Comparison of ENCODE assay signal across 9 cellular contexts in the genomic region with DNA sequence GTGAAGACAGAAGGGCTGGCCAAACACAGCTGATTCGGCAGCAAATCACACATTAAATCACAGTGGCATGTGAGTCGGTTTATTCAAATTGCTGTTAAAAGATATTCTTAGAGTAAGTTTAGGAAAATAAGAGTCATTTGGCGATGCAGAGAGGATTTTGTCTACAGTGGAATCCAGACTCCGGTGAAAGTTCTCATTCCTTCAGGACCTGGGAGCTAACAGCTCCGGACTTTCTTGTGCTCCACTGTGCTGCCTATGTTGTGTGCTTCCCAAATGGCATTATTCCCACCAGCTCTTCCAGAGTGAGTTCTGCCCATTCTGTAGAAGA. TPM values are rescaled to one million over a fixed set of nuclear protein-coding genes. Genes with fewer than 3 reads are reported as not detected.
DNase-seq lines count a peak whose midpoint lies in the region; ATAC-seq and TF ChIP-seq lines count a peak whose summit lies in the region.
"Had no signal": no experiment of that assay in that cellular context is flagged by ENCODE, and none has a peak within 500 bp of the region (broad histone marks: within the 10 kb centered on the region; RNA-seq: fewer than 3 reads in every experiment).

No MANE protein-coding gene starts in this region.

- no peaks in the 10 kb centered on the region for H3K9me3 ChIP-seq in MM.1S (replicated peaks; ENCODE audit: insufficient read depth, low read length)

- no peaks in the 10 kb centered on the region for H3K27me3 ChIP-seq in MM.1S (replicated peaks; ENCODE audit: insufficient read depth, low read length)

- DNase-seq in AG10803 (ENCODE audit: low read depth) = peak; percentile 58
- DNase-seq in MM.1S = no peak
- no peak for DNase-seq in neural crest cell (ENCODE audit: low read depth, low spot score)
- DNase-seq in KBM-7 = no peak
- DNase-seq in cerebellum (ENCODE audit: low spot score) = no peak
- DNase-seq: DND-41 had no signal

- in situ Hi-C loops in KBM-7 (cut with MboI; ENCODE audit: low pct_unique_long_range_greater_than_20kb, low sequenced_read_pairs) = no loop called here

- no peaks in the 10 kb centered on the region for H3K9me3 Mint-ChIP-seq in dendritic cell treated with granulocyte-macrophage colony-stimulating factor and Interleukin-4, amounts not matched to agents 40 ng/mL and 50 ng/mL, for 4 days
- peaks cover 7% of the 10 kb centered on the region for H3K9me3 Mint-ChIP-seq in neural crest cell

- H3K4me1 Mint-ChIP-seq in dendritic cell treated with granulocyte-macrophage colony-stimulating factor and Interleukin-4, amounts not matched to agents 40 ng/mL and 50 ng/mL, for 4 days (ENCODE audit: low read depth) = peaks cover 17% of the 10 kb centered on the region
- H3K4me1 Mint-ChIP-seq in neural crest cell = peaks cover 12% of the 10 kb centered on the region

- H4K20me1 ChIP-seq in MM.1S (ENCODE audit: insufficient read depth, low read length) = no peaks in the 10 kb centered on the region

- H3K4me1 ChIP-seq in MM.1S (ENCODE audit: low read length) = 0 out of 2 replicates have a peak, but pooled peaks cover 2% of the 10 kb centered on the region

- H3K4me3 Mint-ChIP-seq in dendritic cell treated with granulocyte-macrophage colony-stimulating factor and Interleukin-4, amounts not matched to agents 40 ng/mL and 50 ng/mL, for 4 days = peak overlapping the region; percentile 6
- H3K4me3 Mint-ChIP-seq in neural crest cell = peak overlapping the region; percentile 95

- peaks cover 7% of the 10 kb centered on the region; the same call in 1 of the 2 replicates for H3F3A ChIP-seq in MM.1S (ENCODE audit: insufficient read depth, low read length)

- H3K27me3 Mint-ChIP-seq in dendritic cell treated with granulocyte-macrophage colony-stimulating factor and Interleukin-4, amounts not matched to agents 40 ng/mL and 50 ng/mL, for 4 days = no peaks in the 10 kb centered on the region
- no peaks in the 10 kb centered on the region for H3K27me3 Mint-ChIP-seq in neural crest cell (ENCODE audit: low read depth)

- no peak for TF ChIP-seq CTCF in AG10803 (conservative IDR thresholded peaks at IDR 0.05; ENCODE audit: low read length)
- no peak for TF ChIP-seq CTCF in MM.1S (IDR thresholded peaks at IDR 0.05; ENCODE audit: low read length)
- TF ChIP-seq CTCF in neural crest cell (conservative IDR thresholded peaks at IDR 0.05) = no peak

- peak overlapping the region; percentile 3; the same call in 1 of the 2 replicates for H3K4me3 ChIP-seq in AG10803 (ENCODE audit: low read length)
- H3K4me3 ChIP-seq in MM.1S (ENCODE audit: low read length) = no peak overlapping the region

- H3K4me2 ChIP-seq in MM.1S (ENCODE audit: low read depth, low read length) = peak overlapping the region; percentile 69; the same call in 1 of the 2 replicates

- H2AFZ ChIP-seq in MM.1S (ENCODE audit: low read length) = no peak overlapping the region

- peak overlapping the region; percentile 17 for H3K27ac Mint-ChIP-seq in dendritic cell treated with granulocyte-macrophage colony-stimulating factor and Interleukin-4, amounts not matched to agents 40 ng/mL and 50 ng/mL, for 4 days
- no peak overlapping the region for H3K27ac Mint-ChIP-seq in neural crest cell (ENCODE audit: unreplicated experiment)

- peaks cover 13% of the 10 kb centered on the region for H3K36me3 Mint-ChIP-seq in dendritic cell treated with granulocyte-macrophage colony-stimulating factor and Interleukin-4, amounts not matched to agents 40 ng/mL and 50 ng/mL, for 4 days (ENCODE audit: low read depth)
- H3K36me3 Mint-ChIP-seq in neural crest cell (ENCODE audit: low read depth) = peaks cover 7% of the 10 kb centered on the region

- no peaks in the 10 kb centered on the region for H3K79me2 ChIP-seq in MM.1S (ENCODE audit: low read length)

- H3K36me3 ChIP-seq in MM.1S (replicated peaks; ENCODE audit: insufficient read depth, low read length) = no peaks in the 10 kb centered on the region

- H3K9ac ChIP-seq in MM.1S (ENCODE audit: low read length) = no peak overlapping the region

- H3K27ac ChIP-seq in MM.1S (ENCODE audit: low read length) = no peak overlapping the region

- intact Hi-C loops in dendritic cell treated with granulocyte-macrophage colony-stimulating factor and Interleukin-4, amounts not matched to agents 40 ng/mL and 50 ng/mL, for 4 days (cut with micrococcal nuclease) = loop anchor here (10.0 kb wide), 1 partner anchor 1468 kb away; a partner anchor contains a TSS

- H3K9me2 ChIP-seq in MM.1S (replicated peaks; ENCODE audit: insufficient read depth, low read length) = no peaks in the 10 kb centered on the region

- ATAC-seq in HG02678 (IDR thresholded peaks at IDR 0.05; ENCODE audit: unreplicated experiment) (no peak), HG02938 (IDR thresholded peaks at IDR 0.05; ENCODE audit: unreplicated experiment) (no peak)

RNA-seq across cellular contexts. Expression of a gene that starts 1.5 kb away (rescaled TPM):
- total RNA-seq in neural crest cell = 8.0 and 10.8 TPM in 2 replicates
- total RNA-seq in cerebellum = 20.0 TPM
